In genomic region chr2:215727507-215728503, GRCh38 we compare ENCODE assay signal across 12 cellular contexts.
DNase-seq lines count a peak whose midpoint lies in the region; ATAC-seq, FAIRE-seq and TF ChIP-seq lines count a peak whose summit lies in the region.
"Had no signal": no experiment of that assay in that cellular context is flagged by ENCODE, and none has a peak within 500 bp of the region (broad histone marks: within the 10 kb centered on the region; RNA-seq: fewer than 3 reads in every experiment).

No MANE protein-coding gene starts in this region.

- H3K4me1 ChIP-seq in skeletal muscle satellite cell (ENCODE audit: control insufficient read depth, insufficient read depth, low read length) (peaks cover 40% of the 10 kb centered on the region), kidney (ENCODE audit: control insufficient read depth in 1 of 2, insufficient read depth in 1 of 2, low read depth in 1 of 2, low read length in 2 of 2) (no peaks in the 10 kb centered on the region)

- no peak overlapping the region for H3K27ac ChIP-seq in kidney (ENCODE audit: low read depth in 2 of 2, low read length in 2 of 2)
- H3K27ac ChIP-seq: SJSA1 had no signal

- no peaks in the 10 kb centered on the region for H3K27me3 ChIP-seq in skeletal muscle satellite cell (ENCODE audit: control insufficient read depth, insufficient read depth, low read length)
- H3K27me3 ChIP-seq: SJSA1 had no signal

- no peak for FAIRE-seq in kidney (lab: Jason Lieb, UNC)

- TF ChIP-seq CTCF in cardiac fibroblast (IDR thresholded peaks at IDR 0.05; ENCODE audit: low read depth, low read length): no peak
- no peak for TF ChIP-seq CTCF in kidney (IDR thresholded peaks at IDR 0.05; ENCODE audit: borderline replicate concordance, extremely low read depth, insufficient read depth)

- DNase-seq in cardiac fibroblast (ENCODE audit: low read depth in 2 of 2) (peak; percentile 57 to 87), putamen (ENCODE audit: low spot score) (no peak), kidney (no peak), NCI-H2227 treated with DMSO at 0.1 percent for 48 hours (lab: John Stamatoyannopoulos, UW) (no peak)
- DNase-seq: activated CD4-positive, alpha-beta T cell treated with anti-CD3 and anti-CD28 coated beads, Interleukin-2, amount 50 U/mL, for 48 hours; activated naive CD8-positive, alpha-beta T cell treated with anti-CD3 and anti-CD28 coated beads, Interleukin-2, amount 10 ng/mL, durations not matched to agents 7 days and 5 days; left colon; NCI-H2029 treated with DMSO at 0.1 percent for 48 hours had no signal

- H3K36me3 ChIP-seq in skeletal muscle satellite cell (ENCODE audit: insufficient read depth, low read length) (no peaks in the 10 kb centered on the region), kidney (ENCODE audit: control insufficient read depth in 1 of 2, insufficient read depth in 2 of 2, low read length in 2 of 2) (no peaks in the 10 kb centered on the region)
- H3K36me3 ChIP-seq: SJSA1 had no signal

- H3K9ac ChIP-seq in skeletal muscle satellite cell (ENCODE audit: low read depth, low read length) (peak overlapping the region; percentile 55), kidney (ENCODE audit: low read length in 2 of 2) (no peak overlapping the region)

- H3K4me3 ChIP-seq in cardiac fibroblast (replicated peaks in 1 of 2; ENCODE audit: low read depth in 2 of 2, low read length in 2 of 2) (no peak overlapping the region), skeletal muscle satellite cell (ENCODE audit: low read length) (no peak overlapping the region), kidney (ENCODE audit: low read length in 2 of 2) (no peak overlapping the region)
- H3K4me3 ChIP-seq: SJSA1 had no signal

- no peaks in the 10 kb centered on the region for H3K9me3 ChIP-seq in skeletal muscle satellite cell (replicated peaks; ENCODE audit: low read length)
- H3K9me3 ChIP-seq in kidney (ENCODE audit: control insufficient read depth in 1 of 2, low read length in 2 of 2): no peaks in the 10 kb centered on the region
- H3K9me3 ChIP-seq: SJSA1 had no signal

- H3K4me2 ChIP-seq in skeletal muscle satellite cell (ENCODE audit: low read length): peak overlapping the region; percentile 58

- peak; percentile 39 for ATAC-seq in GM19351 (IDR thresholded peaks at IDR 0.05; ENCODE audit: unreplicated experiment)
- ATAC-seq in HG03135 (IDR thresholded peaks at IDR 0.05; ENCODE audit: unreplicated experiment): peak; percentile 41
- ATAC-seq: left colon had no signal

- intact Hi-C loops in kidney (cut with DNase I): no loop called here

Comparison
In these comparisons a context has a peak if more than half of its experiments do, and no peak if none do; other contexts are left out.
1. DNase-seq: peak in cardiac fibroblast (2 of 2); none in putamen (single experiment), kidney (single experiment) and NCI-H2227 treated with DMSO at 0.1 percent for 48 hours (single experiment).